ENCODE assay signal across 21 cellular contexts in genomic region chr20:2749951-2750342, GRCh38. TPM values are rescaled to one million over a fixed set of nuclear protein-coding genes. Genes with fewer than 3 reads are reported as not detected.
A peak's percentile ranks its signal among the peaks of the same experiment; 100 is the strongest.
DNase-seq lines count a peak whose midpoint lies in the region; ATAC-seq and TF ChIP-seq lines count a peak whose summit lies in the region.
"Had no signal": no experiment of that assay in that cellular context is flagged by ENCODE, and none has a peak within 500 bp of the region (broad histone marks: within the 10 kb centered on the region; RNA-seq: fewer than 3 reads in every experiment).

No MANE protein-coding gene starts in this region.

- no peaks in the 10 kb centered on the region for H3K36me3 Mint-ChIP-seq in activated CD4-positive, alpha-beta T cell treated with anti-CD3 and anti-CD28 coated beads, Interleukin-2, amount 10 ng/mL, durations not matched to agents 7 days and 5 days (ENCODE audit: low read depth)
- no peaks in the 10 kb centered on the region for H3K36me3 Mint-ChIP-seq in T-cell
- no peaks in the 10 kb centered on the region for H3K36me3 Mint-ChIP-seq in stimulated activated effector memory CD8-positive, alpha-beta T cell treated with anti-CD3 and anti-CD28 coated beads, Interleukin-12 subunit alpha, Interleukin-12 subunit beta, amount 100 ng/mL, for 72 hours
- H3K36me3 Mint-ChIP-seq: activated naive CD8-positive, alpha-beta T cell; immature natural killer cell; natural killer cell treated with Interleukin-12 subunit alpha and Interleukin-12 subunit beta and Interleukin-15 and Interleukin-18, amount 100 ng/mL, for 72 hours had no signal

- H4K20me1 ChIP-seq in MM.1S (ENCODE audit: insufficient read depth, low read length) = no peaks in the 10 kb centered on the region

- CTCF ChIA-PET in activated CD4-positive, alpha-beta T cell treated with anti-CD3 and anti-CD28 coated beads, Interleukin-2, amount 10 ng/mL, durations not matched to agents 7 days and 5 days (lab: Charles Lee) = interaction anchor here (1.3 to 1.4 kb wide), 2 partner anchors 8 to 61 kb away, joined by 3 to 5 read pairs; no protein-coding TSS in a partner anchor
- CTCF ChIA-PET in T-cell (lab: Charles Lee) = interaction anchor here in 1 of 2 donors (0.9 kb wide), 1 partner anchor 21 kb away, joined by 4 read pairs; no protein-coding TSS in a partner anchor

- DNase-seq in activated CD4-positive, alpha-beta T cell treated with anti-CD3 and anti-CD28 coated beads, Interleukin-2, amount 10 ng/mL, durations not matched to agents 7 days and 5 days = peak; percentile 6
- DNase-seq in activated CD4-positive, alpha-beta T cell treated with anti-CD3 and anti-CD28 coated beads for 4 hours = no peak
- DNase-seq in T-cell = peak in 1 of 34 experiments; percentile 23
- DNase-seq in stimulated activated effector memory CD8-positive, alpha-beta T cell treated with anti-CD3 and anti-CD28 coated beads, Interleukin-12 subunit alpha, Interleukin-12 subunit beta, amount 100 ng/mL, for 72 hours (ENCODE audit: low spot score in 2 of 2) = no peak
- no peak for DNase-seq in MV-4-11 (lab: John Stamatoyannopoulos, UW)
- no peak for DNase-seq in MM.1S
- DNase-seq: activated T-cell treated with anti-CD3 and anti-CD28 coated beads, Interleukin-2, amount 50 U/mL, for 4 hours; DND-41; foreskin fibroblast; immature natural killer cell; NCI-H1694 treated with DMSO at 0.1 percent for 48 hours; NCI-H345; testis had no signal

- peaks cover 19% of the 10 kb centered on the region for H3K4me1 Mint-ChIP-seq in activated CD4-positive, alpha-beta T cell treated with anti-CD3 and anti-CD28 coated beads, Interleukin-2, amount 10 ng/mL, durations not matched to agents 7 days and 5 days
- peaks cover 28 to 31% (median 30%) of the 10 kb centered on the region in 3 donors for H3K4me1 Mint-ChIP-seq in T-cell
- H3K4me1 Mint-ChIP-seq in stimulated activated effector memory CD8-positive, alpha-beta T cell treated with anti-CD3 and anti-CD28 coated beads, Interleukin-12 subunit alpha, Interleukin-12 subunit beta, amount 100 ng/mL, for 72 hours = peaks cover 47% of the 10 kb centered on the region

- POLR2A ChIA-PET in activated CD4-positive, alpha-beta T cell treated with anti-CD3 and anti-CD28 coated beads, Interleukin-2, amount 10 ng/mL, durations not matched to agents 7 days and 5 days (lab: Charles Lee) = no interaction called here
- POLR2A ChIA-PET in T-cell (lab: Charles Lee) = no interaction called here

- H3K4me3 ChIP-seq in iPS-18c (ENCODE audit: insufficient read depth, low read depth, low read length) (peak overlapping the region; percentile 50), MM.1S (ENCODE audit: low read length) (no peak overlapping the region)
- H3K4me3 ChIP-seq: lung, testis had no signal

- H3K79me2 ChIP-seq in MM.1S (ENCODE audit: low read length) = no peaks in the 10 kb centered on the region

- H3K9ac ChIP-seq in MM.1S (ENCODE audit: low read length) = no peak overlapping the region

- no peak for TF ChIP-seq CTCF in MM.1S (IDR thresholded peaks at IDR 0.05; ENCODE audit: low read length)

- peaks cover 60% of the 10 kb centered on the region for H3K27me3 Mint-ChIP-seq in activated CD4-positive, alpha-beta T cell treated with anti-CD3 and anti-CD28 coated beads, Interleukin-2, amount 10 ng/mL, durations not matched to agents 7 days and 5 days
- peaks cover 0 to 9% of the 10 kb centered on the region in 2 donors for H3K27me3 Mint-ChIP-seq in T-cell

- peaks cover 21% of the 10 kb centered on the region for H3K4me1 ChIP-seq in MM.1S (ENCODE audit: low read length)

- peaks cover 12% of the 10 kb centered on the region; the same call in 1 of the 2 replicates for H3F3A ChIP-seq in MM.1S (ENCODE audit: insufficient read depth, low read length)

- H3K27me3 ChIP-seq in MM.1S (replicated peaks; ENCODE audit: insufficient read depth, low read length) = peaks cover 32% of the 10 kb centered on the region
- H3K27me3 ChIP-seq: testis had no signal

- H3K9me3 ChIP-seq in iPS-18c (ENCODE audit: control insufficient read depth, insufficient read depth, low read length) (no peaks in the 10 kb centered on the region), MM.1S (replicated peaks; ENCODE audit: insufficient read depth, low read length) (no peaks in the 10 kb centered on the region)
- H3K9me3 ChIP-seq: colonic mucosa, testis had no signal

- no peak for ATAC-seq in T-cell (replicated peaks in 1 of 4)
- ATAC-seq in stimulated activated effector memory CD8-positive, alpha-beta T cell treated with anti-CD3 and anti-CD28 coated beads, Interleukin-12 subunit alpha, Interleukin-12 subunit beta, amount 100 ng/mL, for 72 hours = no peak
- no peak for ATAC-seq in GM21423 (IDR thresholded peaks at IDR 0.05; ENCODE audit: unreplicated experiment)
- ATAC-seq: activated T-cell treated with anti-CD3 and anti-CD28 coated beads, Interleukin-2, amount 50 U/mL, for 4 hours; natural killer cell treated with Interleukin-12 subunit alpha and Interleukin-12 subunit beta and Interleukin-15 and Interleukin-18, amount 100 ng/mL, for 72 hours had no signal

- no peaks in the 10 kb centered on the region for H3K9me2 ChIP-seq in MM.1S (replicated peaks; ENCODE audit: insufficient read depth, low read length)

- no peak overlapping the region for H3K4me3 Mint-ChIP-seq in activated CD4-positive, alpha-beta T cell treated with anti-CD3 and anti-CD28 coated beads, Interleukin-2, amount 10 ng/mL, durations not matched to agents 7 days and 5 days
- H3K4me3 Mint-ChIP-seq in T-cell = peak overlapping the region in 2 of 3 donors; percentile 37 to 80
- H3K4me3 Mint-ChIP-seq in stimulated activated effector memory CD8-positive, alpha-beta T cell treated with anti-CD3 and anti-CD28 coated beads, Interleukin-12 subunit alpha, Interleukin-12 subunit beta, amount 100 ng/mL, for 72 hours = peak overlapping the region; percentile 66

- no peaks in the 10 kb centered on the region for H3K9me3 Mint-ChIP-seq in activated CD4-positive, alpha-beta T cell treated with anti-CD3 and anti-CD28 coated beads, Interleukin-2, amount 10 ng/mL, durations not matched to agents 7 days and 5 days
- no peaks in the 10 kb centered on the region for H3K9me3 Mint-ChIP-seq in T-cell
- no peaks in the 10 kb centered on the region for H3K9me3 Mint-ChIP-seq in stimulated activated effector memory CD8-positive, alpha-beta T cell treated with anti-CD3 and anti-CD28 coated beads, Interleukin-12 subunit alpha, Interleukin-12 subunit beta, amount 100 ng/mL, for 72 hours
- H3K9me3 Mint-ChIP-seq: activated T-cell treated with anti-CD3 and anti-CD28 coated beads, Interleukin-2, amount 50 U/mL, for 4 hours; immature natural killer cell; natural killer cell treated with Interleukin-12 subunit alpha and Interleukin-12 subunit beta and Interleukin-15 and Interleukin-18, amount 100 ng/mL, for 72 hours had no signal

- H2AFZ ChIP-seq in MM.1S (ENCODE audit: low read length) = no peak overlapping the region

- no peaks in the 10 kb centered on the region for H3K36me3 ChIP-seq in MM.1S (replicated peaks; ENCODE audit: insufficient read depth, low read length)
- H3K36me3 ChIP-seq: colonic mucosa had no signal

- no peak overlapping the region for H3K27ac ChIP-seq in MM.1S (ENCODE audit: low read length)
- H3K27ac ChIP-seq: colonic mucosa, RWPE1, testis had no signal

- no peak overlapping the region for H3K27ac Mint-ChIP-seq in activated CD4-positive, alpha-beta T cell treated with anti-CD3 and anti-CD28 coated beads, Interleukin-2, amount 10 ng/mL, durations not matched to agents 7 days and 5 days
- H3K27ac Mint-ChIP-seq in T-cell = peak overlapping the region in 1 of 2 donors; percentile 68
- H3K27ac Mint-ChIP-seq in stimulated activated effector memory CD8-positive, alpha-beta T cell treated with anti-CD3 and anti-CD28 coated beads, Interleukin-12 subunit alpha, Interleukin-12 subunit beta, amount 100 ng/mL, for 72 hours = no peak overlapping the region
- H3K27ac Mint-ChIP-seq: activated naive CD8-positive, alpha-beta T cell; natural killer cell treated with Interleukin-12 subunit alpha and Interleukin-12 subunit beta and Interleukin-15 and Interleukin-18, amount 100 ng/mL, for 72 hours had no signal

- H3K4me2 ChIP-seq in MM.1S (ENCODE audit: low read depth, low read length) = no peak overlapping the region

RNA-seq across cellular contexts. Expression of gene CPXM1, which starts 50.5 kb away (rescaled TPM):
- under 1 TPM in 1 of 2 experiments, not detected in 1; 0.12 TPM for total RNA-seq in activated CD4-positive, alpha-beta T cell treated with anti-CD3 and anti-CD28 coated beads, Interleukin-2, amount 10 ng/mL, durations not matched to agents 7 days and 5 days
- under 1 TPM; 0.20 to 0.90 (median 0.63) TPM for total RNA-seq in T-cell
- total RNA-seq: MCF 10A had no signal

RNA-seq across cellular contexts. Expression of gene EBF4, which starts 57.4 kb away (rescaled TPM):
- total RNA-seq in activated CD4-positive, alpha-beta T cell treated with anti-CD3 and anti-CD28 coated beads, Interleukin-2, amount 10 ng/mL, durations not matched to agents 7 days and 5 days = under 1 TPM; 0.27 to 0.64 TPM
- total RNA-seq in T-cell = 10 to 100 TPM in 1 of 5 donors, 1 to 10 TPM in 4; 4.2 to 10.5 (median 6.8) TPM
- total RNA-seq: MCF 10A had no signal
